ENCODE assay signal across 13 cellular contexts in genomic region chr11:44243633-44244343, GRCh38.
DNase-seq lines count a peak whose midpoint lies in the region; TF ChIP-seq lines count a peak whose summit lies in the region.
"Had no signal": no experiment of that assay in that cellular context is flagged by ENCODE, and none has a peak within 500 bp of the region (broad histone marks: within the 10 kb centered on the region; RNA-seq: fewer than 3 reads in every experiment).

No MANE protein-coding gene starts in this region.

- no peak overlapping the region for H3K14ac ChIP-seq in mesenchymal stem cell (ENCODE audit: low read length in 2 of 2)

- WGBS in mesenchymal stem cell, result 46% methylated on average over 3 of the region's 6 CpGs
- 86 to 89% methylated on average over 6 of the region's 6 CpGs for WGBS in lower leg skin, 2 donors

- H4K91ac ChIP-seq in mesenchymal stem cell (ENCODE audit: low read length), result peak overlapping the region; percentile 11

- peak overlapping the region in 1 of 2 experiments; percentile 12 for H2BK12ac ChIP-seq in mesenchymal stem cell (ENCODE audit: low read length in 2 of 2)

- peak overlapping the region; percentile 59 for H3K27ac ChIP-seq in mesenchymal stem cell (ENCODE audit: low read length, poor library complexity, severe bottlenecking)
- no peak overlapping the region for H3K27ac ChIP-seq in effector memory CD4-positive, alpha-beta T cell (ENCODE audit: insufficient read depth, low read length, poor library complexity, severe bottlenecking)

- H3K79me1 ChIP-seq in mesenchymal stem cell (replicated peaks; ENCODE audit: low read length, poor library complexity, severe bottlenecking), result no peaks in the 10 kb centered on the region

- H3K4ac ChIP-seq in mesenchymal stem cell (ENCODE audit: low read depth in 1 of 2, low read length in 2 of 2), result peak overlapping the region in 1 of 2 experiments; percentile 35

- H3K4me1 ChIP-seq in mesenchymal stem cell (ENCODE audit: control insufficient read depth, insufficient read depth, low read depth, low read length), result peaks cover 9% of the 10 kb centered on the region
- no peaks in the 10 kb centered on the region for H3K4me1 ChIP-seq in effector memory CD4-positive, alpha-beta T cell (ENCODE audit: control insufficient read depth, insufficient read depth, low read length, poor library complexity, severe bottlenecking)

- no peak overlapping the region for H3K9ac ChIP-seq in mesenchymal stem cell (ENCODE audit: low read length)

- H3K4me2 ChIP-seq in mesenchymal stem cell (ENCODE audit: low read length, poor library complexity, severe bottlenecking), result peak overlapping the region; percentile 13

- no peaks in the 10 kb centered on the region for H3K27me3 Mint-ChIP-seq in chondrocyte (ENCODE audit: low read depth)
- H3K27me3 Mint-ChIP-seq: activated CD4-positive, alpha-beta T cell treated with anti-CD3 and anti-CD28 coated beads, Interleukin-2, amount 10 ng/mL, durations not matched to agents 24 days and 14 days had no signal

- H2BK5ac ChIP-seq in mesenchymal stem cell (ENCODE audit: low read depth, low read length, poor library complexity, severe bottlenecking), result peak overlapping the region; percentile 11

- peak overlapping the region; percentile 95 for H2AK5ac ChIP-seq in mesenchymal stem cell (ENCODE audit: low read length, severe bottlenecking)

- no peak overlapping the region for H4K8ac ChIP-seq in mesenchymal stem cell (ENCODE audit: low read length)

- no peaks in the 10 kb centered on the region for H3K27me3 ChIP-seq in mesenchymal stem cell (ENCODE audit: control insufficient read depth in 1 of 2, insufficient read depth in 1 of 2, low read length in 2 of 2)
- H3K27me3 ChIP-seq in effector memory CD4-positive, alpha-beta T cell (replicated peaks; ENCODE audit: control insufficient read depth, insufficient read depth, low read length, poor library complexity, severe bottlenecking), result no peaks in the 10 kb centered on the region

- TF ChIP-seq CTCF in AG10803 (conservative IDR thresholded peaks at IDR 0.05; ENCODE audit: low read length), result no peak
- TF ChIP-seq CTCF in chondrocyte (IDR thresholded peaks at IDR 0.05), result no peak
- no peak for TF ChIP-seq CTCF in lower leg skin (IDR thresholded peaks at IDR 0.05)

- H3K4me3 ChIP-seq in AG10803 (ENCODE audit: low read length), result no peak overlapping the region
- H3K4me3 ChIP-seq in mesenchymal stem cell (ENCODE audit: insufficient read depth in 1 of 2, low read depth in 1 of 2, low read length in 2 of 2), result no peak overlapping the region
- H3K4me3 ChIP-seq in lower leg skin (ENCODE audit: low read depth, poor library complexity, severe bottlenecking), result no peak overlapping the region
- H3K4me3 ChIP-seq in effector memory CD4-positive, alpha-beta T cell (ENCODE audit: insufficient read depth, low read depth, low read length, poor library complexity, severe bottlenecking), result no peak overlapping the region

- peak overlapping the region; percentile 10 for H3K27ac Mint-ChIP-seq in chondrocyte (ENCODE audit: unreplicated experiment)
- H3K27ac Mint-ChIP-seq: activated CD4-positive, alpha-beta T cell treated with anti-CD3 and anti-CD28 coated beads, Interleukin-2, amount 10 ng/mL, durations not matched to agents 24 days and 14 days had no signal

- peaks cover 3% of the 10 kb centered on the region for H3K36me3 Mint-ChIP-seq in chondrocyte (ENCODE audit: low read depth)

- no peak overlapping the region for H2AFZ ChIP-seq in mesenchymal stem cell (ENCODE audit: low read depth, low read length)

- no peaks in the 10 kb centered on the region for H3K9me3 Mint-ChIP-seq in chondrocyte (ENCODE audit: low read depth)
- H3K9me3 Mint-ChIP-seq: activated CD4-positive, alpha-beta T cell treated with anti-CD3 and anti-CD28 coated beads, Interleukin-2, amount 10 ng/mL, durations not matched to agents 24 days and 14 days; CD14-positive monocyte had no signal

- DNase-seq in AG10803 (ENCODE audit: low read depth), result peak; percentile 66
- DNase-seq in HuH-7 (ENCODE audit: low spot score), result peak; percentile 58
- DNase-seq in chondrocyte (ENCODE audit: low spot score), result no peak
- peak; percentile 12 for DNase-seq in mesenchymal stem cell
- DNase-seq in NCI-H1092 (lab: John Stamatoyannopoulos, UW), result no peak
- no peak for DNase-seq in lower leg skin (ENCODE audit: low spot score in 2 of 2)
- DNase-seq in effector memory CD4-positive, alpha-beta T cell, result no peak
- no peak for DNase-seq in NAMALWA (ENCODE audit: low spot score)
- DNase-seq: activated CD4-positive, alpha-beta T cell treated with anti-CD3 and anti-CD28 coated beads, Interleukin-2, amount 10 ng/mL, durations not matched to agents 24 days and 14 days; amniotic stem cell; NCI-H187; nucleus accumbens had no signal

- no peak for TF ChIP-seq POLR2A in lower leg skin (IDR thresholded peaks at IDR 0.05)

- H2BK120ac ChIP-seq in mesenchymal stem cell (ENCODE audit: low read depth, low read length), result no peak overlapping the region

- peak overlapping the region; percentile 40 to 54 for H3K18ac ChIP-seq in mesenchymal stem cell (ENCODE audit: low read depth in 1 of 2, low read length in 2 of 2)

- no peak overlapping the region for H3K4me3 Mint-ChIP-seq in chondrocyte (ENCODE audit: unreplicated experiment)
- H3K4me3 Mint-ChIP-seq: activated CD4-positive, alpha-beta T cell treated with anti-CD3 and anti-CD28 coated beads, Interleukin-2, amount 10 ng/mL, durations not matched to agents 24 days and 14 days; CD14-positive monocyte had no signal

- no peak overlapping the region for H3K23ac ChIP-seq in mesenchymal stem cell (ENCODE audit: low read length in 2 of 2)

- H3K9me3 ChIP-seq in mesenchymal stem cell (ENCODE audit: control insufficient read depth, low read length), result no peaks in the 10 kb centered on the region
- no peaks in the 10 kb centered on the region for H3K9me3 ChIP-seq in effector memory CD4-positive, alpha-beta T cell (ENCODE audit: control insufficient read depth, low read length)

- intact Hi-C loops in lower leg skin (cut with DNase I; ENCODE audit: low total_unique reads), result no loop called here

- no peak overlapping the region for H2BK15ac ChIP-seq in mesenchymal stem cell (ENCODE audit: low read depth, poor library complexity, severe bottlenecking)

- H3K4me1 Mint-ChIP-seq in chondrocyte (ENCODE audit: low read depth), result peaks cover 61% of the 10 kb centered on the region
- H3K4me1 Mint-ChIP-seq: activated CD4-positive, alpha-beta T cell treated with anti-CD3 and anti-CD28 coated beads, Interleukin-2, amount 10 ng/mL, durations not matched to agents 24 days and 14 days; CD14-positive monocyte had no signal

- peaks cover 0 to 6% of the 10 kb centered on the region in 2 experiments for H3K36me3 ChIP-seq in mesenchymal stem cell (ENCODE audit: control insufficient read depth in 1 of 2, insufficient read depth in 2 of 2, low read depth in 1 of 2, low read length in 2 of 2)
- peaks cover 16% of the 10 kb centered on the region for H3K36me3 ChIP-seq in effector memory CD4-positive, alpha-beta T cell (ENCODE audit: control insufficient read depth, insufficient read depth, low read length)

Comparison
In these comparisons a context has a peak if more than half of its experiments do, and no peak if none do; other contexts are left out.
1. DNase-seq: peak in AG10803 (single experiment), HuH-7 (single experiment) and mesenchymal stem cell (single experiment); none in chondrocyte (single experiment), NCI-H1092 (single experiment), lower leg skin (0 of 2), effector memory CD4-positive, alpha-beta T cell (0 of 3) and NAMALWA (single experiment).